8 cellular contexts compared by ENCODE assay signal in genomic region chr10:33007731-33008381, GRCh38. TPM values are rescaled to one million over a fixed set of nuclear protein-coding genes. Genes with fewer than 3 reads are reported as not detected.
DNase-seq lines count a peak whose midpoint lies in the region; ATAC-seq, FAIRE-seq and TF ChIP-seq lines count a peak whose summit lies in the region.
"Not testable (repeated sequence)": the region's sequence is repeated elsewhere in the genome, so short reads cannot be mapped to it uniquely, and the experiment has no call there.

No MANE protein-coding gene starts in this region.

- ATAC-seq in CD4-positive, CD25-positive, alpha-beta regulatory T cell (ENCODE audit: low read depth in 2 of 2); Panc1; WTC11: not testable (repeated sequence)

- H3K27me3 Mint-ChIP-seq in CD4-positive, CD25-positive, alpha-beta regulatory T cell; WTC11 (ENCODE audit: low read depth); stimulated activated naive CD8-positive, alpha-beta T cell treated with anti-CD3 and anti-CD28 coated beads, Interleukin-15, Interleukin-2, amounts not matched to agents 100 ng/mL and 50 ng/mL, for 24 hours: not testable (repeated sequence)

- peak overlapping the region in 1 of 3 donors; percentile 95 for H3K27ac Mint-ChIP-seq in CD4-positive, CD25-positive, alpha-beta regulatory T cell
- not testable (repeated sequence) for H3K27ac Mint-ChIP-seq in WTC11
- peak overlapping the region; percentile 36 for H3K27ac Mint-ChIP-seq in stimulated activated naive CD8-positive, alpha-beta T cell treated with anti-CD3 and anti-CD28 coated beads, Interleukin-15, Interleukin-2, amounts not matched to agents 100 ng/mL and 50 ng/mL, for 24 hours

- not testable (repeated sequence) for H4K5ac ChIP-seq in H1 (ENCODE audit: insufficient read length, low read depth, low read length); mesendoderm (ENCODE audit: low read length)

- H3K4ac ChIP-seq in H1 (replicated peaks; ENCODE audit: insufficient read length, low read depth, low read length) = not testable (repeated sequence)
- H3K4ac ChIP-seq in mesendoderm (ENCODE audit: low read depth, low read length) = peak overlapping the region; percentile 46

- not testable (repeated sequence) for H3K9ac ChIP-seq in Karpas-422 (ENCODE audit: low read length); H1 (replicated peaks in 1 of 4; ENCODE audit: extremely low read depth in 1 of 4, low read depth in 3 of 4, low read length in 3 of 4); mesendoderm (ENCODE audit: low read length)

- H3K56ac ChIP-seq in H1 (replicated peaks; ENCODE audit: insufficient read length, low read depth, low read length) = not testable (repeated sequence)
- peak overlapping the region; percentile 32 for H3K56ac ChIP-seq in mesendoderm (ENCODE audit: low read length)

- POLR2A ChIA-PET in Panc1 (lab: Charles Lee) (interaction anchor here (1.0 kb wide), 1 partner anchor 27 kb away, joined by 3 read pairs; no protein-coding TSS in a partner anchor), WTC11 (lab: Charles Lee) (interaction anchor here (1.2 kb wide), 1 partner anchor 51 kb away, joined by 3 read pairs; no protein-coding TSS in a partner anchor), H1 (lab: Charles Lee; ENCODE audit: partially characterized antibody) (interaction anchor here (1.5 kb wide), 1 partner anchor 51 kb away, joined by 3 read pairs; no protein-coding TSS in a partner anchor)

- intact Hi-C loops in Panc1 (cut with micrococcal nuclease; ENCODE audit: unreplicated experiment) = loop anchor here (5.0 kb wide), 1 partner anchor 46 kb away; no protein-coding TSS in a partner anchor

- not testable (repeated sequence) for H2AK5ac ChIP-seq in H1 (ENCODE audit: low read depth, low read length); mesendoderm (ENCODE audit: low read length)

- peak overlapping the region; percentile 62; the same call in 1 of the 2 replicates for H2BK12ac ChIP-seq in H1 (ENCODE audit: low read depth, low read length)

- not testable (repeated sequence) for H2BK5ac ChIP-seq in H1 (ENCODE audit: low read depth, low read length); mesendoderm (ENCODE audit: low read length)

- H2AFZ ChIP-seq in Karpas-422 (ENCODE audit: low read length); H1 (ENCODE audit: low read length): not testable (repeated sequence)

- peak overlapping the region; percentile 83 for H3K4me3 ChIP-seq in CD4-positive, CD25-positive, alpha-beta regulatory T cell (ENCODE audit: low read depth, low read length)
- not testable (repeated sequence) for H3K4me3 ChIP-seq in Karpas-422 (ENCODE audit: low read length); Panc1 (ENCODE audit: low read depth in 2 of 2, low read length in 2 of 2); H1 (ENCODE audit: extremely low read depth in 1 of 4, insufficient read depth in 2 of 4, low read depth in 3 of 4, low read length in 4 of 4); mesendoderm (ENCODE audit: low read length)

- H3K23me2 ChIP-seq in H1 (ENCODE audit: low read depth, low read length) = not testable (repeated sequence)

- WGBS in H1 (ENCODE audit: extremely low coverage in 1 of 2, insufficient coverage in 1 of 2, insufficient read length in 1 of 2, insufficient replicate concordance in 2 of 2, low coverage in 1 of 2, low lambda C conversion rate in 2 of 2, missing lambda C conversion rate in 1 of 2), 2 experiments = 94% methylated on average over 9 of the region's 9 CpGs; no CpG with 5 or more reads in 1 of the 2 experiments
- no CpG with 5 or more reads among the region's 9 CpGs for WGBS in mesendoderm (ENCODE audit: extremely low coverage, insufficient coverage, low lambda C conversion rate)

- H3K4me3 Mint-ChIP-seq in CD4-positive, CD25-positive, alpha-beta regulatory T cell = peak overlapping the region in 1 of 4 donors; percentile 57
- not testable (repeated sequence) for H3K4me3 Mint-ChIP-seq in WTC11; stimulated activated naive CD8-positive, alpha-beta T cell treated with anti-CD3 and anti-CD28 coated beads, Interleukin-15, Interleukin-2, amounts not matched to agents 100 ng/mL and 50 ng/mL, for 24 hours

- H3K9me3 Mint-ChIP-seq in CD4-positive, CD25-positive, alpha-beta regulatory T cell; WTC11; stimulated activated naive CD8-positive, alpha-beta T cell treated with anti-CD3 and anti-CD28 coated beads, Interleukin-15, Interleukin-2, amounts not matched to agents 100 ng/mL and 50 ng/mL, for 24 hours: not testable (repeated sequence)

- not testable (repeated sequence) for H3K36me3 Mint-ChIP-seq in CD4-positive, CD25-positive, alpha-beta regulatory T cell; WTC11; stimulated activated naive CD8-positive, alpha-beta T cell treated with anti-CD3 and anti-CD28 coated beads, Interleukin-15, Interleukin-2, amounts not matched to agents 100 ng/mL and 50 ng/mL, for 24 hours (ENCODE audit: low read depth)

- not testable (repeated sequence) for H2BK15ac ChIP-seq in H1 (ENCODE audit: low read length); mesendoderm (replicated peaks; ENCODE audit: low read depth)

- DNase-seq in CD4-positive, CD25-positive, alpha-beta regulatory T cell; Karpas-422; Panc1 (ENCODE audit: low read depth, low spot score); WTC11 (ENCODE audit: low spot score); H1 (ENCODE audit: low read depth in 1 of 2, low spot score in 2 of 2); frontal cortex (ENCODE audit: low spot score in 2 of 2); mesendoderm: not testable (repeated sequence)

- H3K9me2 ChIP-seq in Karpas-422 (replicated peaks; ENCODE audit: insufficient read depth, low read length) = not testable (repeated sequence)

- H3K23ac ChIP-seq in H1 (ENCODE audit: insufficient read length); mesendoderm (ENCODE audit: low read length): not testable (repeated sequence)

- in situ Hi-C loops in Panc1 (cut with HindIII; ENCODE audit: low pct_unique_long_range_greater_than_20kb, low sequenced_read_pairs) = not testable (repeated sequence)

- FAIRE-seq in H1 (lab: Jason Lieb, UNC) = not testable (repeated sequence)
- peak; percentile 95 for FAIRE-seq in frontal cortex (lab: Jason Lieb, UNC)

- H3K4me1 ChIP-seq in CD4-positive, CD25-positive, alpha-beta regulatory T cell (ENCODE audit: control insufficient read depth, insufficient read depth, low read length, poor library complexity, severe bottlenecking) = peaks cover 31% of the 10 kb centered on the region
- peaks cover 49% of the 10 kb centered on the region for H3K4me1 ChIP-seq in Karpas-422 (ENCODE audit: low read length)
- peaks cover 55% of the 10 kb centered on the region for H3K4me1 ChIP-seq in Panc1 (ENCODE audit: control insufficient read depth, insufficient read depth, low read length)
- peaks cover 6 to 12% (median 9%) of the 10 kb centered on the region in 4 experiments; a peak in 6 of 7 replicates for H3K4me1 ChIP-seq in H1 (replicated peaks in 1 of 4; ENCODE audit: control insufficient read depth in 3 of 4, insufficient read depth in 4 of 4, low read length in 3 of 4)
- H3K4me1 ChIP-seq in mesendoderm (ENCODE audit: control insufficient read depth, low read depth, low read length) = not testable (repeated sequence)

- TF ChIP-seq EP300 in H1 (IDR thresholded peaks at IDR 0.05; ENCODE audit: borderline replicate concordance in 1 of 2, low read depth in 2 of 2, low read length in 2 of 2) = not testable (repeated sequence)

- not testable (repeated sequence) for H2BK120ac ChIP-seq in H1 (replicated peaks; ENCODE audit: low read depth, low read length); mesendoderm (ENCODE audit: low read depth, low read length)

- H3K27me3 ChIP-seq in CD4-positive, CD25-positive, alpha-beta regulatory T cell (ENCODE audit: control insufficient read depth, insufficient read depth, low read length); Karpas-422 (ENCODE audit: low read length); Panc1 (ENCODE audit: control insufficient read depth, insufficient read depth, low read length); H1 (replicated peaks in 1 of 4; ENCODE audit: control insufficient read depth in 3 of 4, extremely low read depth in 1 of 4, insufficient read depth in 3 of 4, low read length in 3 of 4); mesendoderm (ENCODE audit: insufficient read depth, low read length, poor library complexity): not testable (repeated sequence)

- H4K91ac ChIP-seq in H1 (replicated peaks; ENCODE audit: insufficient read length, low read length) = not testable (repeated sequence)

- H3K79me2 ChIP-seq in Karpas-422 (ENCODE audit: low read length) = peaks cover 14% of the 10 kb centered on the region; the same call in 1 of the 2 replicates
- H3K79me2 ChIP-seq in H1 (ENCODE audit: control insufficient read depth in 1 of 2, insufficient read depth in 2 of 2, low read length in 2 of 2); mesendoderm (ENCODE audit: control insufficient read depth, insufficient read depth, low read length): not testable (repeated sequence)

- H3K79me1 ChIP-seq in H1 (ENCODE audit: low read depth, low read length); mesendoderm (ENCODE audit: low read length): not testable (repeated sequence)

- not testable (repeated sequence) for H4K20me1 ChIP-seq in Karpas-422 (ENCODE audit: insufficient read depth, low read depth, low read length); H1 (replicated peaks in 1 of 2; ENCODE audit: control insufficient read depth in 1 of 2, insufficient read depth in 2 of 2, low read length in 2 of 2)

- not testable (repeated sequence) for H3K9me3 ChIP-seq in CD4-positive, CD25-positive, alpha-beta regulatory T cell (ENCODE audit: control insufficient read depth in 2 of 2, low read length in 2 of 2); Karpas-422 (ENCODE audit: low read length); Panc1 (ENCODE audit: control insufficient read depth, insufficient read depth, low read depth, low read length); H1 (ENCODE audit: insufficient read depth in 2 of 2, low read depth in 1 of 2, low read length in 1 of 2)

- TF ChIP-seq RAD21 in H1 (IDR thresholded peaks at IDR 0.05 in 1 of 2, conservative IDR thresholded peaks at IDR 0.05 in 1 of 2; ENCODE audit: low read depth in 2 of 2, low read length in 2 of 2) = not testable (repeated sequence)

- H3K27ac ChIP-seq in CD4-positive, CD25-positive, alpha-beta regulatory T cell (ENCODE audit: insufficient read depth, low read length, poor library complexity, severe bottlenecking); Karpas-422 (ENCODE audit: low read length); H1 (ENCODE audit: low read depth, low read length); mesendoderm (ENCODE audit: low read depth, low read length): not testable (repeated sequence)
- peak overlapping the region; percentile 99 for H3K27ac ChIP-seq in Panc1 (ENCODE audit: low read length)

- H4K8ac ChIP-seq in H1 (ENCODE audit: extremely low read depth, insufficient read depth, low read length); mesendoderm (ENCODE audit: low read depth, low read length): not testable (repeated sequence)

- not testable (repeated sequence) for H3K14ac ChIP-seq in H1 (ENCODE audit: insufficient read length)

- H3K4me2 ChIP-seq in Karpas-422 (ENCODE audit: low read depth, low read length, poor library complexity, severe bottlenecking) = peak overlapping the region; percentile 59
- not testable (repeated sequence) for H3K4me2 ChIP-seq in H1 (ENCODE audit: insufficient read depth in 1 of 2, low read depth in 2 of 2, low read length in 2 of 2); mesendoderm (ENCODE audit: low read length)

- not testable (repeated sequence) for TF ChIP-seq POLR2A in H1 (IDR thresholded peaks at IDR 0.05; ENCODE audit: control extremely low read depth in 1 of 2, low read depth in 2 of 2, low read length in 2 of 2)

- not testable (repeated sequence) for H2BK20ac ChIP-seq in H1 (ENCODE audit: low read length)

- H3K18ac ChIP-seq in H1 (ENCODE audit: extremely low read depth, low read length) = not testable (repeated sequence)
- H3K18ac ChIP-seq in mesendoderm (ENCODE audit: low read length) = peak overlapping the region; percentile 21

- not testable (repeated sequence) for H3K36me3 ChIP-seq in CD4-positive, CD25-positive, alpha-beta regulatory T cell (ENCODE audit: control insufficient read depth, insufficient read depth, low read length); Karpas-422 (ENCODE audit: insufficient read depth, low read length); Panc1 (ENCODE audit: control insufficient read depth, insufficient read depth, low read length); H1 (ENCODE audit: control insufficient read depth in 2 of 4, insufficient read depth in 4 of 4, low read length in 3 of 4); mesendoderm (ENCODE audit: control insufficient read depth, insufficient read depth, low read length)

- TF ChIP-seq CTCF in Panc1 (IDR thresholded peaks at IDR 0.05); WTC11 (IDR thresholded peaks at IDR 0.05); H1 (IDR thresholded peaks at IDR 0.05; ENCODE audit: control extremely low read depth in 1 of 3, insufficient read depth in 1 of 3, low read depth in 1 of 3, low read length in 3 of 3): not testable (repeated sequence)

- CTCF ChIA-PET in Panc1 (lab: Charles Lee) = not testable (repeated sequence)
- CTCF ChIA-PET in WTC11 (lab: Charles Lee) (interaction anchor here (0.6 to 3.8 kb wide), 6 partner anchors 27 to 213 kb away, joined by 3 to 36 read pairs (median 14); no protein-coding TSS in a partner anchor), H1 (lab: Charles Lee; ENCODE audit: partially characterized antibody) (interaction anchor here (0.6 to 2.4 kb wide), 7 partner anchors 24 to 673 kb away, joined by 3 to 13 read pairs (median 5); no protein-coding TSS in a partner anchor)

- not testable (repeated sequence) for BruUV-seq in Panc1 (replicated peaks; lab: Mats Ljungman, UMichigan)

- H3K4me1 Mint-ChIP-seq in CD4-positive, CD25-positive, alpha-beta regulatory T cell = peaks cover 26 to 53% (median 36%) of the 10 kb centered on the region in 4 donors
- peaks cover 35% of the 10 kb centered on the region for H3K4me1 Mint-ChIP-seq in WTC11
- peaks cover 44% of the 10 kb centered on the region for H3K4me1 Mint-ChIP-seq in stimulated activated naive CD8-positive, alpha-beta T cell treated with anti-CD3 and anti-CD28 coated beads, Interleukin-15, Interleukin-2, amounts not matched to agents 100 ng/mL and 50 ng/mL, for 24 hours (ENCODE audit: low read depth)

RNA-seq across cellular contexts. Expression of gene ITGB1, which starts 49.8 kb away (rescaled TPM):
- total RNA-seq in CD4-positive, CD25-positive, alpha-beta regulatory T cell = 524 TPM
- polyA plus RNA-seq in CD4-positive, CD25-positive, alpha-beta regulatory T cell = 100 to 1,000 TPM; 360 to 577 (median 469) TPM
- total RNA-seq in Karpas-422 (2014; rRNA removed; shearing (Covaris generic); ENCODE audit: low replicate concordance) = 526 and 559 TPM in 2 replicates
- 803 TPM for total RNA-seq in Panc1 (2021; ENCODE audit: unreplicated experiment)
- 484 TPM for polyA plus RNA-seq in Panc1 (2012; ENCODE audit: insufficient read length)
- 317 to 344 TPM (median 321 TPM) in 3 replicates for total RNA-seq in WTC11 (2021)
- 282 and 321 TPM in 2 replicates for total RNA-seq in H1 (2021; fragmentation: NEBNext Ultra II Directional; extraction: Animal tissue kit (Norgen Biotek cat#: 25700))
- polyA plus RNA-seq in H1 (2011; rRNA removed) = 57.1 and 82.7 TPM in 2 replicates
- 151 TPM for polyA plus RNA-seq in H1 (2011; cell fraction: cytosol; rRNA removed)
- 32.8 TPM for polyA plus RNA-seq in H1 (2011; cell fraction: nucleus; rRNA removed)
- 119 to 215 TPM (median 141 TPM) in 4 replicates for polyA plus RNA-seq in H1 (2012, experiment 1 of 2)
- polyA plus RNA-seq in H1 (2012, experiment 2 of 2) = 15.1 TPM
- polyA plus RNA-seq in H1 (2013, experiment 1 of 2) = 579 TPM
- 609 TPM for polyA plus RNA-seq in H1 (2013, experiment 2 of 2)
- 93.1 and 146 TPM in 2 replicates for polyA minus RNA-seq in H1 (2011; rRNA and poly(A)+ RNA removed)
- 99.0 TPM for polyA minus RNA-seq in H1 (2011; cell fraction: cytosol; rRNA and poly(A)+ RNA removed)
- 131 TPM for polyA minus RNA-seq in H1 (2011; cell fraction: nucleus; rRNA and poly(A)+ RNA removed)
- 110 TPM for total RNA-seq in frontal cortex
- 237 TPM for polyA plus RNA-seq in mesendoderm (2013, experiment 1 of 2)
- polyA plus RNA-seq in mesendoderm (2013, experiment 2 of 2) = 240 TPM
